Comparison of ENCODE assay signal across 20 cellular contexts in the genomic region with DNA sequence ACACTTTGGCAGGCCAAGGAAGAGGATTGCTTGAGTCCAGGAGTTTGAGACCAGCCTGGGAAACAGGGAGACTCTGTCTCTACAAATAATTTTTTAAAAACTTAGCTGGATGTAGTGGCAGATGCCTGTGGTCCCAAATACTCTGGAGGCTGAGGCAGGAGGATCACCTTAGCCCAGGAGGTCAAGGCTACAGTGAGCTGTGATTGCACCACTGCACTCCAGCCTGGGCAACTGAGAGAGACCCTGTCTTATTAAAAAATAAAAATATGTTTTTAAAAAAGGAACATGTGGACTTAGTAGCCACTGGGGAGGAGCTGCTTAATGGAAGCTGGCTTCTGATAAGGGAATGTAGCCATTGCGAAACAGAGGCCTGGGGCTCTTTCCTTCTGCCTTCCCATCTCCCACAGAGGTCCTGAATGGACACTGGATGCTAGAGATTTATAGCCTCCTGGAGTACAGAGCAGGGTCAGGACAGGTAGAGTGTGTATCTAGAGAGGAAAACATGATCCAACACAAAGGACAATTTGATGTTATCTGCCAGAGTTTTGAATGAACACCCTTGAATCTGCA. TPM values are rescaled to one million over a fixed set of nuclear protein-coding genes. Genes with fewer than 3 reads are reported as not detected.
A peak's percentile ranks its signal among the peaks of the same experiment; 100 is the strongest.
DNase-seq lines count a peak whose midpoint lies in the region; FAIRE-seq and TF ChIP-seq lines count a peak whose summit lies in the region.
"Had no signal": no experiment of that assay in that cellular context is flagged by ENCODE, and none has a peak within 500 bp of the region (broad histone marks: within the 10 kb centered on the region; RNA-seq: fewer than 3 reads in every experiment).

No MANE protein-coding gene starts in this region.

- H4K12ac ChIP-seq in trophoblast cell (ENCODE audit: low read depth, low read length) = no peak overlapping the region

- CTCF ChIA-PET in Calu3 (lab: Charles Lee) (interaction anchor here (0.8 to 2.0 kb wide), 2 partner anchors 10 to 173 kb away, joined by 4 to 13 read pairs; no protein-coding TSS in a partner anchor), H1 (lab: Charles Lee; ENCODE audit: partially characterized antibody) (interaction anchor here (0.6 to 1.0 kb wide), 2 partner anchors 34 to 205 kb away, joined by 3 read pairs; a partner anchor contains a TSS)

- no peak for TF ChIP-seq EP300 in H1 (IDR thresholded peaks at IDR 0.05; ENCODE audit: borderline replicate concordance in 1 of 2, low read depth in 2 of 2, low read length in 2 of 2)

- no peak overlapping the region for H3K18ac ChIP-seq in H1 (ENCODE audit: extremely low read depth, low read length)
- H3K18ac ChIP-seq in trophoblast cell (ENCODE audit: low read length) = no peak overlapping the region

- H3K4ac ChIP-seq in H1 (replicated peaks; ENCODE audit: insufficient read length, low read depth, low read length) = no peak overlapping the region
- H3K4ac ChIP-seq in trophoblast cell (ENCODE audit: low read depth, low read length) = no peak overlapping the region

- H2AK5ac ChIP-seq in H1 (ENCODE audit: low read depth, low read length) = no peak overlapping the region
- no peak overlapping the region for H2AK5ac ChIP-seq in trophoblast cell (ENCODE audit: low read length)

- H2AFZ ChIP-seq in H1 (ENCODE audit: low read length) (peak overlapping the region; percentile 12; the same call in 1 of the 2 replicates), trophoblast cell (ENCODE audit: insufficient read depth, low read length, poor library complexity) (no peak overlapping the region)

- H3K4me3 ChIP-seq in H1 (ENCODE audit: extremely low read depth in 1 of 4, insufficient read depth in 2 of 4, low read depth in 3 of 4, low read length in 4 of 4) (no peak overlapping the region), trophoblast cell (ENCODE audit: low read depth, low read length) (no peak overlapping the region), endodermal cell (ENCODE audit: low read length) (no peak overlapping the region)
- H3K4me3 ChIP-seq: BLaER1 treated with 17β-estradiol and CSF1 and Interleukin-3, amounts not matched to agents 10 nM and 100 nM; HAP-1 had no signal

- H3K4me2 ChIP-seq in H1 (ENCODE audit: insufficient read depth in 1 of 2, low read depth in 2 of 2, low read length in 2 of 2) (no peak overlapping the region), trophoblast cell (ENCODE audit: low read length) (no peak overlapping the region)

- no peaks in the 10 kb centered on the region for H3K27me3 Mint-ChIP-seq in Calu3 (ENCODE audit: unreplicated experiment)
- H3K27me3 Mint-ChIP-seq in endodermal cell (ENCODE audit: insufficient read depth) = peaks cover 3% of the 10 kb centered on the region

- H3K23ac ChIP-seq in H1 (ENCODE audit: insufficient read length) = no peak overlapping the region
- no peak overlapping the region for H3K23ac ChIP-seq in trophoblast cell (ENCODE audit: low read length)

- TF ChIP-seq RAD21 in H1 (IDR thresholded peaks at IDR 0.05 in 1 of 2, conservative IDR thresholded peaks at IDR 0.05 in 1 of 2; ENCODE audit: low read depth in 2 of 2, low read length in 2 of 2) = no peak

- H3K9me3 ChIP-seq in H1 (ENCODE audit: insufficient read depth in 2 of 2, low read depth in 1 of 2, low read length in 1 of 2) = no peaks in the 10 kb centered on the region
- H3K9me3 ChIP-seq in trophoblast cell (ENCODE audit: insufficient read depth, low read depth, low read length) = no peaks in the 10 kb centered on the region
- H3K9me3 ChIP-seq in endodermal cell (ENCODE audit: control insufficient read depth, low read length) = peaks cover 13% of the 10 kb centered on the region
- H3K9me3 ChIP-seq: HAP-1 had no signal

- H3K27ac ChIP-seq in H1 (ENCODE audit: low read depth, low read length) = no peak overlapping the region
- H3K27ac ChIP-seq in trophoblast cell (ENCODE audit: low read depth, low read length) = no peak overlapping the region
- H3K27ac ChIP-seq in endodermal cell (ENCODE audit: low read depth, low read length) = no peak overlapping the region
- H3K27ac ChIP-seq: BLaER1 treated with 17β-estradiol and CSF1 and Interleukin-3, amounts not matched to agents 10 nM and 100 nM had no signal

- POLR2A ChIA-PET in H1 (lab: Charles Lee; ENCODE audit: partially characterized antibody) = interaction anchor here (0.6 to 0.8 kb wide), 2 partner anchors 31 to 46 kb away, joined by 3 read pairs; no protein-coding TSS in a partner anchor

- no peak overlapping the region for H4K5ac ChIP-seq in H1 (ENCODE audit: insufficient read length, low read depth, low read length)

- H3K9me3 Mint-ChIP-seq in Calu3 (ENCODE audit: low read depth, unreplicated experiment) (peaks cover 10% of the 10 kb centered on the region), endodermal cell (peaks cover 14% of the 10 kb centered on the region)

- H3K14ac ChIP-seq in H1 (ENCODE audit: insufficient read length) (no peak overlapping the region), trophoblast cell (ENCODE audit: low read length) (no peak overlapping the region)

- no peak overlapping the region for H3K56ac ChIP-seq in H1 (replicated peaks; ENCODE audit: insufficient read length, low read depth, low read length)

- no peak for TF ChIP-seq POLR2A in H1 (IDR thresholded peaks at IDR 0.05; ENCODE audit: control extremely low read depth in 1 of 2, low read depth in 2 of 2, low read length in 2 of 2)

- TF ChIP-seq CTCF in Calu3 (IDR thresholded peaks at IDR 0.05; ENCODE audit: unreplicated experiment) = no peak
- no peak for TF ChIP-seq CTCF in H1 (IDR thresholded peaks at IDR 0.05; ENCODE audit: control extremely low read depth in 1 of 3, insufficient read depth in 1 of 3, low read depth in 1 of 3, low read length in 3 of 3)
- no peak for TF ChIP-seq CTCF in endodermal cell (conservative IDR thresholded peaks at IDR 0.05)

- H2BK15ac ChIP-seq in H1 (ENCODE audit: low read length) = no peak overlapping the region

- peak; percentile 31 for DNase-seq in Calu3
- DNase-seq in NCI-H226 = peak; percentile 62
- no peak for DNase-seq in H1 (ENCODE audit: low read depth in 1 of 2, low spot score in 2 of 2)
- DNase-seq in trophoblast cell = peak; percentile 48 to 69
- DNase-seq in OCI-M2 (lab: John Stamatoyannopoulos, UW; ENCODE audit: unreplicated experiment) = no peak
- DNase-seq in endodermal cell = no peak
- DNase-seq in SHP77 treated with DMSO at 0.1 percent for 48 hours (lab: John Stamatoyannopoulos, UW) = no peak
- DNase-seq: DMS 273 treated with DMSO at 0.1 percent for 48 hours; NCI-H1436; NCI-H2029; NCI-H2171; NCI-H446 treated with DMSO at 0.1 percent for 48 hours; NK-92 treated with Interleukin-12 subunit alpha and Interleukin-12 subunit beta, amount 100 ng/mL, for 24 hours; PC-3 had no signal

- 81% methylated on average over 1 of the region's 1 CpG; no CpG with 5 or more reads in 1 of the 2 experiments for WGBS in H1 (ENCODE audit: extremely low coverage in 1 of 2, insufficient coverage in 1 of 2, insufficient read length in 1 of 2, insufficient replicate concordance in 2 of 2, low coverage in 1 of 2, low lambda C conversion rate in 2 of 2, missing lambda C conversion rate in 1 of 2), 2 experiments
- no CpG with 5 or more reads among the region's 1 CpG for WGBS in trophoblast cell (ENCODE audit: extremely low coverage, insufficient coverage, insufficient read length)
- 100% methylated on average over 1 of the region's 1 CpG for WGBS in endodermal cell (ENCODE audit: insufficient coverage in 1 of 2, insufficient read length in 1 of 2), 2 experiments

- FAIRE-seq in H1 (lab: Jason Lieb, UNC) = no peak
- FAIRE-seq: A204.1 had no signal

- H2BK120ac ChIP-seq in H1 (replicated peaks; ENCODE audit: low read depth, low read length) (no peak overlapping the region), trophoblast cell (ENCODE audit: insufficient read depth, low read length, poor library complexity) (no peak overlapping the region)

- H2BK12ac ChIP-seq in H1 (ENCODE audit: low read depth, low read length) (no peak overlapping the region), trophoblast cell (ENCODE audit: low read length) (no peak overlapping the region)

- peaks cover 4% of the 10 kb centered on the region for H3K36me3 Mint-ChIP-seq in Calu3 (ENCODE audit: insufficient read depth, unreplicated experiment)
- H3K36me3 Mint-ChIP-seq in endodermal cell (ENCODE audit: low read depth) = no peaks in the 10 kb centered on the region

- H4K8ac ChIP-seq in H1 (ENCODE audit: extremely low read depth, insufficient read depth, low read length) = no peak overlapping the region
- H4K8ac ChIP-seq in trophoblast cell (ENCODE audit: low read depth, low read length) = no peak overlapping the region

- no peak overlapping the region for H2BK20ac ChIP-seq in H1 (ENCODE audit: low read length)

- H3K79me1 ChIP-seq in H1 (ENCODE audit: low read depth, low read length) = no peaks in the 10 kb centered on the region
- H3K79me1 ChIP-seq in trophoblast cell (ENCODE audit: low read length) = no peaks in the 10 kb centered on the region

- H3K4me3 Mint-ChIP-seq in Calu3 (ENCODE audit: low read depth, unreplicated experiment) = no peak overlapping the region
- H3K4me3 Mint-ChIP-seq in endodermal cell = no peak overlapping the region

- no peaks in the 10 kb centered on the region for H3K4me1 ChIP-seq in H1 (replicated peaks in 1 of 4; ENCODE audit: control insufficient read depth in 3 of 4, insufficient read depth in 4 of 4, low read length in 3 of 4)
- H3K4me1 ChIP-seq in trophoblast cell (ENCODE audit: control insufficient read depth in 1 of 2, insufficient read depth in 2 of 2, low read length in 2 of 2) = no peaks in the 10 kb centered on the region
- H3K4me1 ChIP-seq in endodermal cell (ENCODE audit: control insufficient read depth, insufficient read depth, low read length) = no peaks in the 10 kb centered on the region
- H3K4me1 ChIP-seq: HAP-1 had no signal

- H4K91ac ChIP-seq in H1 (replicated peaks; ENCODE audit: insufficient read length, low read length) (no peak overlapping the region), trophoblast cell (ENCODE audit: low read depth, low read length) (no peak overlapping the region)

- H3K23me2 ChIP-seq in H1 (ENCODE audit: low read depth, low read length) = no peaks in the 10 kb centered on the region

- intact Hi-C loops in Calu3 (cut with micrococcal nuclease; ENCODE audit: unreplicated experiment) = no loop called here

- H2BK5ac ChIP-seq in H1 (ENCODE audit: low read depth, low read length) (no peak overlapping the region), trophoblast cell (ENCODE audit: low read depth, low read length, poor library complexity) (no peak overlapping the region)

- H3K9ac ChIP-seq in H1 (replicated peaks in 1 of 4; ENCODE audit: extremely low read depth in 1 of 4, low read depth in 3 of 4, low read length in 3 of 4) = no peak overlapping the region
- H3K9ac ChIP-seq in trophoblast cell (ENCODE audit: low read length) = no peak overlapping the region
- H3K9ac ChIP-seq in endodermal cell (ENCODE audit: extremely low read depth, low read length, poor library complexity, severe bottlenecking) = no peak overlapping the region
- H3K9ac ChIP-seq: BLaER1 treated with 17β-estradiol and CSF1 and Interleukin-3, amounts not matched to agents 10 nM and 100 nM had no signal

- H4K20me1 ChIP-seq in H1 (replicated peaks in 1 of 2; ENCODE audit: control insufficient read depth in 1 of 2, insufficient read depth in 2 of 2, low read length in 2 of 2) = no peaks in the 10 kb centered on the region
- H4K20me1 ChIP-seq: BLaER1 treated with 17β-estradiol and CSF1 and Interleukin-3, amounts not matched to agents 10 nM and 100 nM had no signal

- H3K27ac Mint-ChIP-seq in Calu3 (ENCODE audit: unreplicated experiment) = peak overlapping the region; percentile 0
- no peak overlapping the region for H3K27ac Mint-ChIP-seq in endodermal cell

- H3K27me3 ChIP-seq in H1 (replicated peaks in 1 of 4; ENCODE audit: control insufficient read depth in 3 of 4, extremely low read depth in 1 of 4, insufficient read depth in 3 of 4, low read length in 3 of 4) (no peaks in the 10 kb centered on the region), trophoblast cell (ENCODE audit: insufficient read depth, low read length) (no peaks in the 10 kb centered on the region), endodermal cell (ENCODE audit: control insufficient read depth, insufficient read depth, low read length, poor library complexity, severe bottlenecking) (no peaks in the 10 kb centered on the region)
- H3K27me3 ChIP-seq: BLaER1 treated with 17β-estradiol and CSF1 and Interleukin-3, amounts not matched to agents 10 nM and 100 nM had no signal

- peaks cover 20% of the 10 kb centered on the region for H3K4me1 Mint-ChIP-seq in Calu3 (ENCODE audit: low read depth, unreplicated experiment)
- no peaks in the 10 kb centered on the region for H3K4me1 Mint-ChIP-seq in endodermal cell

- no peaks in the 10 kb centered on the region for H3K79me2 ChIP-seq in H1 (ENCODE audit: control insufficient read depth in 1 of 2, insufficient read depth in 2 of 2, low read length in 2 of 2)
- H3K79me2 ChIP-seq in trophoblast cell (ENCODE audit: control insufficient read depth, insufficient read depth, low read length, poor library complexity) = no peaks in the 10 kb centered on the region

- H3K36me3 ChIP-seq in H1 (ENCODE audit: control insufficient read depth in 2 of 4, insufficient read depth in 4 of 4, low read length in 3 of 4) (no peaks in the 10 kb centered on the region; a peak in 1 of 8 replicates), trophoblast cell (ENCODE audit: control insufficient read depth in 1 of 2, insufficient read depth in 2 of 2, low read length in 2 of 2) (no peaks in the 10 kb centered on the region), endodermal cell (ENCODE audit: control insufficient read depth, insufficient read depth, low read length) (no peaks in the 10 kb centered on the region)
- H3K36me3 ChIP-seq: BLaER1 treated with 17β-estradiol and CSF1 and Interleukin-3, amounts not matched to agents 10 nM and 100 nM; HAP-1 had no signal

- no TSS peak for BruUV-seq in Calu3 (replicated peaks; lab: Mats Ljungman, UMichigan)

RNA-seq across cellular contexts. Expression of a gene that starts 21.7 kb away (rescaled TPM):
- 183 and 200 TPM in 2 replicates for total RNA-seq in Calu3 (2022)
- 101 TPM in 2 replicates for total RNA-seq in H1 (2021; fragmentation: NEBNext Ultra II Directional; extraction: Animal tissue kit (Norgen Biotek cat#: 25700))
- polyA plus RNA-seq in H1 (2011; rRNA removed) = 60.8 and 65.9 TPM in 2 replicates
- 79.2 TPM for polyA plus RNA-seq in H1 (2011; cell fraction: cytosol; rRNA removed)
- 36.8 TPM for polyA plus RNA-seq in H1 (2011; cell fraction: nucleus; rRNA removed)
- polyA plus RNA-seq in H1 (2012, experiment 1 of 2) = 67.9 to 96.3 TPM (median 74.9 TPM) in 4 replicates
- 13.6 TPM for polyA plus RNA-seq in H1 (2012, experiment 2 of 2)
- polyA plus RNA-seq in H1 (2013, experiment 1 of 2) = 90.1 TPM
- 89.1 TPM for polyA plus RNA-seq in H1 (2013, experiment 2 of 2)
- 28.1 and 33.9 TPM in 2 replicates for polyA minus RNA-seq in H1 (2011; rRNA and poly(A)+ RNA removed)
- 34.9 TPM for polyA minus RNA-seq in H1 (2011; cell fraction: cytosol; rRNA and poly(A)+ RNA removed)
- polyA minus RNA-seq in H1 (2011; cell fraction: nucleus; rRNA and poly(A)+ RNA removed) = 50.7 TPM
- polyA plus RNA-seq in trophoblast cell (2013) = 54.8 and 55.8 TPM in 2 replicates
- 10 to 100 TPM; 64.9 to 79.7 TPM for total RNA-seq in endodermal cell
- polyA plus RNA-seq in endodermal cell (2013, experiment 1 of 2) = 84.2 TPM
- polyA plus RNA-seq in endodermal cell (2013, experiment 2 of 2) = 80.7 TPM

RNA-seq across cellular contexts. Expression of a gene that starts 34.0 kb away (rescaled TPM):
- total RNA-seq in Calu3 (2022) (334 and 370 TPM in 2 replicates), endodermal cell (100 to 1,000 TPM; 106 to 120 TPM)
- 100 and 101 TPM in 2 replicates for total RNA-seq in H1 (2021; fragmentation: NEBNext Ultra II Directional; extraction: Animal tissue kit (Norgen Biotek cat#: 25700))
- polyA plus RNA-seq in H1 (2011; rRNA removed) = 23.8 and 25.6 TPM in 2 replicates
- polyA plus RNA-seq in H1 (2011; cell fraction: cytosol; rRNA removed) = 37.7 TPM
- polyA plus RNA-seq in H1 (2011; cell fraction: nucleus; rRNA removed) = 26.8 TPM
- polyA plus RNA-seq in H1 (2012, experiment 1 of 2) = 47.6 to 69.2 TPM (median 54.8 TPM) in 4 replicates
- 8.5 TPM for polyA plus RNA-seq in H1 (2012, experiment 2 of 2)
- 67.7 TPM for polyA plus RNA-seq in H1 (2013, experiment 1 of 2)
- 63.3 TPM for polyA plus RNA-seq in H1 (2013, experiment 2 of 2)
- 61.3 and 93.0 TPM in 2 replicates for polyA minus RNA-seq in H1 (2011; rRNA and poly(A)+ RNA removed)
- 41.5 TPM for polyA minus RNA-seq in H1 (2011; cell fraction: cytosol; rRNA and poly(A)+ RNA removed)
- polyA minus RNA-seq in H1 (2011; cell fraction: nucleus; rRNA and poly(A)+ RNA removed) = 66.3 TPM
- polyA plus RNA-seq in trophoblast cell (2013) = 91.4 and 91.7 TPM in 2 replicates
- 83.3 TPM for polyA plus RNA-seq in endodermal cell (2013, experiment 1 of 2)
- polyA plus RNA-seq in endodermal cell (2013, experiment 2 of 2) = 74.9 TPM

RNA-seq across cellular contexts. Expression of a gene that starts 45.7 kb away (rescaled TPM):
- total RNA-seq in Calu3 (2022) (not detected in 2 replicates), endodermal cell (not detected)
- not detected in 2 replicates for total RNA-seq in H1 (2021; fragmentation: NEBNext Ultra II Directional; extraction: Animal tissue kit (Norgen Biotek cat#: 25700))
- not detected in 2 replicates for polyA plus RNA-seq in H1 (2011; rRNA removed)
- polyA plus RNA-seq in H1 (2011; cell fraction: cytosol; rRNA removed) = not detected
- not detected for polyA plus RNA-seq in H1 (2011; cell fraction: nucleus; rRNA removed)
- not detected in 4 replicates for polyA plus RNA-seq in H1 (2012, experiment 1 of 2)
- polyA plus RNA-seq in H1 (2012, experiment 2 of 2) = not detected
- not detected for polyA plus RNA-seq in H1 (2013, experiment 1 of 2)
- polyA plus RNA-seq in H1 (2013, experiment 2 of 2) = not detected
- not detected in 2 replicates for polyA minus RNA-seq in H1 (2011; rRNA and poly(A)+ RNA removed)
- not detected for polyA minus RNA-seq in H1 (2011; cell fraction: cytosol; rRNA and poly(A)+ RNA removed)
- polyA minus RNA-seq in H1 (2011; cell fraction: nucleus; rRNA and poly(A)+ RNA removed) = not detected
- polyA plus RNA-seq in trophoblast cell (2013) = 0.07 TPM in 1 of 2 replicates, not detected in the other
- polyA plus RNA-seq in endodermal cell (2013, experiment 1 of 2) = not detected
- polyA plus RNA-seq in endodermal cell (2013, experiment 2 of 2) = not detected
- total RNA-seq: Daoy, HT1080, PC-3, SK-MEL-5 had no signal

Comparison
In these comparisons a context has a peak if more than half of its experiments do, and no peak if none do; other contexts are left out.
1. DNase-seq: peak in Calu3 (single experiment), NCI-H226 (single experiment) and trophoblast cell (2 of 2); none in H1 (0 of 2), OCI-M2 (single experiment), endodermal cell (single experiment) and SHP77 treated with DMSO at 0.1 percent for 48 hours (single experiment).